In the genomic region with DNA sequence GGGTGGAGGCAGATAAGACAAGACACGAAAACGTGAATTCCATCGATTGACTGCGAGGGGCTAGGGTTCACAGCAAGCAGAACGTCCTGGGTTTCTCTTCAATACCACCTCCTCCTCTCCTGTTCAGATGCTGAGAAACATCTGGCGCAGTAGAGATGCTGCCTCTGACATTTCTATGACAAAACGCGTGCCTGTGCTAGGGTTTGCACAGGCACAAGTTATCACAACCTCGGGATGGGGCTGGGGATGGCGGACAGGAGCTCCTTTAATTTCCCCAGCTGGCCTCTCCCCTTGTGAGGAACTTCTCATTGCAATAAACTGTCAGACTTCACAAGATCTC, we compare ENCODE assay signal across 8 cellular contexts.
DNase-seq lines count a peak whose midpoint lies in the region; ATAC-seq and TF ChIP-seq lines count a peak whose summit lies in the region.

No MANE protein-coding gene starts in this region.

- peaks cover 20% of the 10 kb centered on the region for H3K4me1 Mint-ChIP-seq in T-helper 17 cell

- ATAC-seq in T-helper 17 cell (no peak), HG03565 (IDR thresholded peaks at IDR 0.05; ENCODE audit: unreplicated experiment) (no peak)

- peak overlapping the region; percentile 41 for H3K27ac Mint-ChIP-seq in T-helper 17 cell

- no peaks in the 10 kb centered on the region for H3K36me3 Mint-ChIP-seq in T-helper 17 cell (ENCODE audit: low read depth)

- no peak for TF ChIP-seq CTCF in GM13977 (IDR thresholded peaks at IDR 0.05; ENCODE audit: extremely low read depth, insufficient read depth, missing control alignments)
- TF ChIP-seq CTCF in fibroblast of villous mesenchyme (IDR thresholded peaks at IDR 0.05; ENCODE audit: insufficient read depth, low read depth, low read length): no peak
- TF ChIP-seq CTCF in retinal pigment epithelial cell (conservative IDR thresholded peaks at IDR 0.05; ENCODE audit: low read depth, low read length): no peak

- no peaks in the 10 kb centered on the region for H3K27me3 Mint-ChIP-seq in T-helper 17 cell

- DNase-seq in GM13977 (ENCODE audit: low spot score) (peak; percentile 22), T-helper 17 cell (no peak), fibroblast of villous mesenchyme (ENCODE audit: low read depth) (no peak), retinal pigment epithelial cell (ENCODE audit: low read depth) (no peak), NCI-H524 (lab: John Stamatoyannopoulos, UW) (no peak), cerebellum (ENCODE audit: low spot score) (no peak), DMS 273 (lab: John Stamatoyannopoulos, UW; ENCODE audit: unreplicated experiment) (no peak)

- H3K4me3 ChIP-seq in fibroblast of villous mesenchyme (ENCODE audit: low read depth, low read length) (peak overlapping the region; percentile 73), retinal pigment epithelial cell (ENCODE audit: low read length) (peak overlapping the region; percentile 47)

- no peaks in the 10 kb centered on the region for H3K9me3 ChIP-seq in T-helper 17 cell (ENCODE audit: control insufficient read depth, low read length, poor library complexity, severe bottlenecking)

- in situ Hi-C loops in GM13977 (cut with MboI; ENCODE audit: low pct_unique_long_range_greater_than_20kb, low sequenced_read_pairs, unreplicated experiment): no loop called here

- peak overlapping the region; percentile 87 for H3K4me3 Mint-ChIP-seq in T-helper 17 cell
